Comparison of ENCODE assay signal across 29 cellular contexts in genomic region chr1:187266051-187266450, GRCh38.
A peak's percentile ranks its signal among the peaks of the same experiment; 100 is the strongest.
DNase-seq lines count a peak whose midpoint lies in the region; ATAC-seq and TF ChIP-seq lines count a peak whose summit lies in the region.
"Had no signal": no experiment of that assay in that cellular context is flagged by ENCODE, and none has a peak within 500 bp of the region (broad histone marks: within the 10 kb centered on the region; RNA-seq: fewer than 3 reads in every experiment).

No MANE protein-coding gene starts in this region.

- H3K36me3 ChIP-seq in cardiac muscle cell (no peaks in the 10 kb centered on the region), neural progenitor cell (no peaks in the 10 kb centered on the region), esophagus muscularis mucosa (no peaks in the 10 kb centered on the region)
- H3K36me3 ChIP-seq: BE2C, SJSA1 had no signal

- no peak overlapping the region for H3K9ac ChIP-seq in neural progenitor cell

- peak overlapping the region; percentile 70 for H3K27ac ChIP-seq in cardiac muscle cell
- no peak overlapping the region for H3K27ac ChIP-seq in neural progenitor cell
- H3K27ac ChIP-seq in esophagus muscularis mucosa (replicated peaks in 1 of 4) = no peak overlapping the region
- H3K27ac ChIP-seq: SJSA1 had no signal

- no peaks in the 10 kb centered on the region for H3K27me3 Mint-ChIP-seq in neural progenitor cell (ENCODE audit: insufficient read depth, low read depth)
- H3K27me3 Mint-ChIP-seq: CD8-positive, alpha-beta memory T cell had no signal

- H3K4me1 ChIP-seq in cardiac muscle cell (ENCODE audit: low read depth) = peaks cover 14% of the 10 kb centered on the region
- H3K4me1 ChIP-seq in neural progenitor cell = no peaks in the 10 kb centered on the region
- H3K4me1 ChIP-seq in esophagus muscularis mucosa = peaks cover 0 to 11% (median 6%) of the 10 kb centered on the region in 4 donors
- H3K4me1 ChIP-seq: SJSA1 had no signal

- ATAC-seq in GM18502 (IDR thresholded peaks at IDR 0.05; ENCODE audit: poor library complexity, unreplicated experiment) = no peak
- ATAC-seq: K562 had no signal

- no peaks in the 10 kb centered on the region for H3F3A ChIP-seq in neural progenitor cell (ENCODE audit: low read depth)

- DNase-seq in cardiac muscle cell (ENCODE audit: low read depth in 1 of 2, low spot score in 1 of 2) (peak in 1 of 2 donors; percentile 73), cardiac septum (ENCODE audit: low spot score) (no peak), iPS-NIHi7 (ENCODE audit: extremely low spot score) (peak; percentile 10), neural progenitor cell (ENCODE audit: low spot score) (no peak), SW480 (ENCODE audit: low spot score) (no peak), esophagus muscularis mucosa (ENCODE audit: extremely low spot score) (no peak)
- DNase-seq in stimulated activated CD4-positive, alpha-beta T cell treated with anti-CD3 and anti-CD28 coated beads, Interleukin-2, amount 100 ng/mL, for 48 hours = no peak
- DNase-seq: 8988T; ACHN; BE2C; Calu3; CD8-positive, alpha-beta memory T cell; DMS153; DND-41; MV-4-11; NCI-H1105; NCI-H1436 treated with DMSO at 0.1 percent for 48 hours; NCI-H187 treated with DMSO at 0.1 percent for 48 hours; NCI-H2171 treated with DMSO at 0.1 percent for 48 hours; NCI-H345; NCI-H510A treated with DMSO at 0.1 percent for 48 hours; NCI-H82; NK-92 treated with Interleukin-12 subunit alpha and Interleukin-12 subunit beta, amount 100 ng/mL, for 24 hours; Right ventricle myocardium superior; RPMI8226 had no signal

- H3K79me2 ChIP-seq in neural progenitor cell (ENCODE audit: low read depth) = no peaks in the 10 kb centered on the region

- WGBS in esophagus muscularis mucosa = 82% methylated on average over 4 of the region's 4 CpGs

- H2AFZ ChIP-seq in neural progenitor cell (replicated peaks) = peak overlapping the region; percentile 67

- intact Hi-C loops in cardiac septum (cut with DNase I) (no loop called here), esophagus muscularis mucosa (cut with DNase I) (no loop called here)

- H3K36me3 Mint-ChIP-seq in neural progenitor cell = no peaks in the 10 kb centered on the region
- H3K36me3 Mint-ChIP-seq: CD14-positive monocyte; CD8-positive, alpha-beta memory T cell had no signal

- H3K4me3 ChIP-seq in cardiac muscle cell = no peak overlapping the region
- no peak overlapping the region for H3K4me3 ChIP-seq in neural progenitor cell
- no peak overlapping the region for H3K4me3 ChIP-seq in esophagus muscularis mucosa
- H3K4me3 ChIP-seq: K562, SJSA1 had no signal

- no peak for TF ChIP-seq CTCF in cardiac muscle cell (IDR thresholded peaks at IDR 0.05; ENCODE audit: low read depth, low read length)
- TF ChIP-seq CTCF in neural progenitor cell (IDR thresholded peaks at IDR 0.05) = no peak
- no peak for TF ChIP-seq CTCF in esophagus muscularis mucosa (IDR thresholded peaks at IDR 0.05)

- H3K9me3 ChIP-seq in cardiac muscle cell (ENCODE audit: low read depth) = no peaks in the 10 kb centered on the region
- H3K9me3 ChIP-seq in neural progenitor cell (ENCODE audit: low read depth) = no peaks in the 10 kb centered on the region
- H3K9me3 ChIP-seq in esophagus muscularis mucosa = no peaks in the 10 kb centered on the region
- H3K9me3 ChIP-seq: BE2C had no signal

- peaks cover 4% of the 10 kb centered on the region for H3K4me1 Mint-ChIP-seq in neural progenitor cell
- H3K4me1 Mint-ChIP-seq: CD14-positive monocyte; CD8-positive, alpha-beta memory T cell had no signal

- no peaks in the 10 kb centered on the region for H3K27me3 ChIP-seq in cardiac muscle cell
- no peaks in the 10 kb centered on the region for H3K27me3 ChIP-seq in neural progenitor cell
- no peaks in the 10 kb centered on the region for H3K27me3 ChIP-seq in esophagus muscularis mucosa
- H3K27me3 ChIP-seq: BE2C, SJSA1 had no signal

- no peak overlapping the region for H3K4me2 ChIP-seq in neural progenitor cell

- no peaks in the 10 kb centered on the region for H4K20me1 ChIP-seq in neural progenitor cell (ENCODE audit: low read depth)

- no peak overlapping the region for H3K4me3 Mint-ChIP-seq in neural progenitor cell
- H3K4me3 Mint-ChIP-seq: CD14-positive monocyte; CD8-positive, alpha-beta memory T cell had no signal

- TF ChIP-seq EP300 in esophagus muscularis mucosa (IDR thresholded peaks at IDR 0.05) = no peak

- TF ChIP-seq POLR2A in esophagus muscularis mucosa (IDR thresholded peaks at IDR 0.05; ENCODE audit: low read depth) = no peak

- H3K27ac Mint-ChIP-seq in neural progenitor cell = no peak overlapping the region
- H3K27ac Mint-ChIP-seq: CD14-positive monocyte had no signal

- H3K9me3 Mint-ChIP-seq in neural progenitor cell = no peaks in the 10 kb centered on the region
- H3K9me3 Mint-ChIP-seq: CD14-positive monocyte had no signal
